ENCODE assay signal across 8 cellular contexts in genomic region chr19:44689290-44690130, GRCh38. TPM values are rescaled to one million over a fixed set of nuclear protein-coding genes. Genes with fewer than 3 reads are reported as not detected.
DNase-seq lines count a peak whose midpoint lies in the region; ATAC-seq and TF ChIP-seq lines count a peak whose summit lies in the region.

No MANE protein-coding gene starts in this region.

- H3K27ac ChIP-seq in dorsolateral prefrontal cortex, result no peak overlapping the region

- ATAC-seq in memory B cell (ENCODE audit: low read depth), result peak; percentile 54
- no peak for ATAC-seq in HG03159 (IDR thresholded peaks at IDR 0.05; ENCODE audit: unreplicated experiment)

- no peak overlapping the region for H3K4me3 ChIP-seq in dorsolateral prefrontal cortex

- intact Hi-C loops in dorsolateral prefrontal cortex (cut with DNase I), result no loop called here

- no peaks in the 10 kb centered on the region for H3K9me3 Mint-ChIP-seq in memory B cell

- no peak overlapping the region for H3K27ac Mint-ChIP-seq in memory B cell

- no peak overlapping the region for H3K4me3 Mint-ChIP-seq in memory B cell

- peak; percentile 93 for TF ChIP-seq CTCF in GM13977 (IDR thresholded peaks at IDR 0.05; ENCODE audit: extremely low read depth, insufficient read depth, missing control alignments)
- TF ChIP-seq CTCF in dorsolateral prefrontal cortex (IDR thresholded peaks at IDR 0.05 in 54 of 56, conservative IDR thresholded peaks at IDR 0.05 in 2 of 56; ENCODE audit: low read depth in 1 of 56, partially characterized antibody in 56 of 56), result peak; percentile 54 to 92 (median 83)

- DNase-seq in ACHN (peak; percentile 53), GM13977 (ENCODE audit: low spot score) (peak; percentile 72), NCI-H460 (ENCODE audit: extremely low read depth, low read depth) (peak; percentile 41), dorsolateral prefrontal cortex (peak in 9 of 10 donors; percentile 27 to 77 (median 59)), memory B cell (ENCODE audit: low spot score in 2 of 2) (peak; percentile 65 to 79)
- peak; percentile 83 to 87 for DNase-seq in activated CD4-positive, alpha-beta T cell treated with anti-CD3 and anti-CD28 coated beads, Interleukin-2, amount 50 U/mL, for 48 hours
- peak; percentile 40 to 58 for DNase-seq in stimulated activated CD8-positive, alpha-beta memory T cell treated with anti-CD3 and anti-CD28 coated beads, Interleukin-15, amount 100 ng/mL, for 4 hours (ENCODE audit: low read depth in 2 of 2)

- peaks cover 23% of the 10 kb centered on the region for H3K4me1 Mint-ChIP-seq in memory B cell

- no peaks in the 10 kb centered on the region for H3K27me3 ChIP-seq in dorsolateral prefrontal cortex

- in situ Hi-C loops in ACHN (cut with HindIII; ENCODE audit: low pct_ligation_motif_present, low pct_unique_long_range_greater_than_20kb, low sequenced_read_pairs), result no loop called here
- in situ Hi-C loops in GM13977 (cut with MboI; ENCODE audit: low pct_unique_long_range_greater_than_20kb, low sequenced_read_pairs, unreplicated experiment), result no loop called here

- H3K36me3 Mint-ChIP-seq in memory B cell, result no peaks in the 10 kb centered on the region

- peaks cover 9% of the 10 kb centered on the region for H3K27me3 Mint-ChIP-seq in memory B cell

RNA-seq across cellular contexts. Expression of gene CEACAM16, which starts 9.4 kb away (rescaled TPM):
- total RNA-seq in NCI-H460 (2014; rRNA removed; shearing (Covaris generic)), result not detected in 2 replicates
- polyA plus RNA-seq in NCI-H460 (2014; cell fraction: nucleus; rRNA removed), result not detected in 2 replicates
- not detected for total RNA-seq in dorsolateral prefrontal cortex

RNA-seq across cellular contexts. Expression of gene CEACAM19, which starts 18.2 kb away (rescaled TPM):
- 0.46 and 0.59 TPM in 2 replicates for total RNA-seq in NCI-H460 (2014; rRNA removed; shearing (Covaris generic))
- 0.57 and 1.2 TPM in 2 replicates for polyA plus RNA-seq in NCI-H460 (2014; cell fraction: nucleus; rRNA removed)
- 10 to 100 TPM in 76 of 120 experiments, 1 to 10 TPM in 44; 4.7 to 23.8 (median 11.2) TPM for total RNA-seq in dorsolateral prefrontal cortex

RNA-seq across cellular contexts. Expression of gene PVR, which starts 45.8 kb away (rescaled TPM):
- 49.8 and 50.1 TPM in 2 replicates for total RNA-seq in NCI-H460 (2014; rRNA removed; shearing (Covaris generic))
- 61.5 and 77.6 TPM in 2 replicates for polyA plus RNA-seq in NCI-H460 (2014; cell fraction: nucleus; rRNA removed)
- 10 to 100 TPM; 17.0 to 42.9 (median 31.8) TPM for total RNA-seq in dorsolateral prefrontal cortex

RNA-seq across cellular contexts. Expression of gene BCL3, which starts 59.0 kb away (rescaled TPM):
- 12.6 and 16.5 TPM in 2 replicates for total RNA-seq in NCI-H460 (2014; rRNA removed; shearing (Covaris generic))
- polyA plus RNA-seq in NCI-H460 (2014; cell fraction: nucleus; rRNA removed), result 14.4 and 39.9 TPM in 2 replicates
- 10 to 100 TPM in 70 of 120 experiments, 1 to 10 TPM in 50; 2.5 to 26.7 (median 10.7) TPM for total RNA-seq in dorsolateral prefrontal cortex
